ENCODE assay signal across 16 cellular contexts in the genomic region with DNA sequence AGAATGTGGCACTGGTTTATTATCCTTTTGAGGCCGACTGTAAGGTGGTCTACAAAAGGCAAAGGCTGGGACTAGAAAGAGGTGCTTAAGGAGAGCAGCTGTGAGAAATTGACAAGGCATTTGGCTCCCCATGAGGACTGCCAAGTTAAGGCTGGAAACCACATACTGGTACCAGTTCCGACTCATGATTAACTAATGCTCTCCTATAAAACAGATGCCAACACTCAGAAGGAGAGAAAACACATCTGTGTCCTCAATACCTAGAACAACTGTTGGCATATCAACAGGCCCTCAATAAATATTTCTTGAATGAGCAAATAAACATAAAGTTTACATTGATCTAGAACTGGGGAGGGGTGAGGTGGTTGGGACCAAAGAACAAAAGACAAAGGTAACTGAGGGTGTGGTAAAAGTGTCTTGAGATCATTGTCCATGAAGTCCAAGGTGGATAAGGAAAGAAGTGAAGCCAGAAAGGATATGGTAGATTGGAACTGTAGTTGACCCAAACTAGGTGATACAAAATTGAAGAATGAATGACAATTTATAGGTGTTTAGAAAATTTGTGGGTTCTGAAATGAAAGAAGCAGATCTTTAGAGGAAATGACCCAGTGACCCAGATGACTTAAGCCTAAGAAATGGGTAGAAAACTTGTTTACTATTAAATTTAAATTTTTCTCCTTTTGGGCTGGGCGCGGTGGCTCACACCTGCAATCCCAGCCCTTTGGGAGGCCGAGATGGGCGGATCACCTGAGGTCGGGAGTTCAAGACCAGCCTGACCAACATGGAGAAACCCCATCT. TPM values are rescaled to one million over a fixed set of nuclear protein-coding genes. Genes with fewer than 3 reads are reported as not detected.
A peak's percentile ranks its signal among the peaks of the same experiment; 100 is the strongest.
DNase-seq lines count a peak whose midpoint lies in the region; ATAC-seq and TF ChIP-seq lines count a peak whose summit lies in the region.
"Had no signal": no experiment of that assay in that cellular context is flagged by ENCODE, and none has a peak within 500 bp of the region (broad histone marks: within the 10 kb centered on the region; RNA-seq: fewer than 3 reads in every experiment).

No MANE protein-coding gene starts in this region.

- peaks cover 0 to 28% (median 6%) of the 10 kb centered on the region in 3 donors for H3K36me3 Mint-ChIP-seq in CD8-positive, alpha-beta memory T cell

- peaks cover 14 to 19% (median 15%) of the 10 kb centered on the region in 3 donors for H3K4me1 Mint-ChIP-seq in CD8-positive, alpha-beta memory T cell

- POLR2A ChIA-PET in CD8-positive, alpha-beta memory T cell (lab: Charles Lee) = no interaction called here

- peak overlapping the region in 6 of 8 donors; percentile 80 to 97 (median 89) for H3K27ac Mint-ChIP-seq in CD8-positive, alpha-beta memory T cell

- no peaks in the 10 kb centered on the region for H3K27me3 Mint-ChIP-seq in CD8-positive, alpha-beta memory T cell

- H3K4me3 ChIP-seq in CD8-positive, alpha-beta memory T cell (ENCODE audit: low read length) = no peak overlapping the region
- H3K4me3 ChIP-seq in MG63 = no peak overlapping the region
- H3K4me3 ChIP-seq in effector memory CD4-positive, alpha-beta T cell (ENCODE audit: insufficient read depth, low read depth, low read length, poor library complexity, severe bottlenecking) = no peak overlapping the region

- DNase-seq in CD8-positive, alpha-beta memory T cell = no peak
- DNase-seq in MG63 (peak; percentile 49), myocyte (ENCODE audit: low read depth) (peak; percentile 34), GM13977 (ENCODE audit: low spot score) (no peak)
- DNase-seq in effector memory CD4-positive, alpha-beta T cell = peak in 1 of 3 donors; percentile 19
- no peak for DNase-seq in activated CD4-positive, alpha-beta T cell treated with anti-CD3 and anti-CD28 coated beads for 4 hours
- DNase-seq: activated CD4-positive, alpha-beta T cell treated with anti-CD3 and anti-CD28 coated beads for 1 hour; aorta; dermis blood vessel endothelial cell; NCI-H1092 treated with DMSO at 0.1 percent for 48 hours; NCI-H2227 treated with DMSO at 0.1 percent for 48 hours; stimulated activated CD4-positive, alpha-beta T cell treated with anti-CD3 and anti-CD28 coated beads, Interleukin-4, amount 100 ng/mL, for 4 hours; stimulated activated naive CD8-positive, alpha-beta T cell treated with anti-CD3 and anti-CD28 coated beads, Interleukin-15, Interleukin-2, amounts not matched to agents 100 U/mL and 50 U/mL, for 24 hours; SW 1271 had no signal

- no peaks in the 10 kb centered on the region for H3K4me1 ChIP-seq in CD8-positive, alpha-beta memory T cell (ENCODE audit: insufficient read depth, low read length)
- H3K4me1 ChIP-seq in effector memory CD4-positive, alpha-beta T cell (ENCODE audit: control insufficient read depth, insufficient read depth, low read length, poor library complexity, severe bottlenecking) = no peaks in the 10 kb centered on the region

- no peak for ATAC-seq in HG02852 (IDR thresholded peaks at IDR 0.05; ENCODE audit: unreplicated experiment)
- ATAC-seq in HG03457 (IDR thresholded peaks at IDR 0.05; ENCODE audit: unreplicated experiment) = no peak
- ATAC-seq: stimulated activated naive CD8-positive, alpha-beta T cell treated with anti-CD3 and anti-CD28 coated beads, Interleukin-15, Interleukin-2, amounts not matched to agents 100 U/mL and 50 U/mL, for 24 hours had no signal

- in situ Hi-C loops in GM13977 (cut with MboI; ENCODE audit: low pct_unique_long_range_greater_than_20kb, low sequenced_read_pairs, unreplicated experiment) = no loop called here

- H3K27ac ChIP-seq in CD8-positive, alpha-beta memory T cell (ENCODE audit: low read depth, low read length) = no peak overlapping the region
- peak overlapping the region; percentile 15 for H3K27ac ChIP-seq in effector memory CD4-positive, alpha-beta T cell (ENCODE audit: insufficient read depth, low read length, poor library complexity, severe bottlenecking)

- H3K4me3 Mint-ChIP-seq in CD8-positive, alpha-beta memory T cell = peak overlapping the region in 4 of 7 donors; percentile 26 to 61 (median 42)

- H3K36me3 ChIP-seq in CD8-positive, alpha-beta memory T cell (ENCODE audit: insufficient read depth, low read length) = no peaks in the 10 kb centered on the region
- peaks cover 10% of the 10 kb centered on the region for H3K36me3 ChIP-seq in MG63
- H3K36me3 ChIP-seq in effector memory CD4-positive, alpha-beta T cell (ENCODE audit: control insufficient read depth, insufficient read depth, low read length) = no peaks in the 10 kb centered on the region

- CTCF ChIA-PET in CD8-positive, alpha-beta memory T cell (lab: Charles Lee) = interaction anchor here (1.8 kb wide), 1 partner anchor 17 kb away, joined by 5 read pairs; the partner anchor contains the start of gene MCL1

- no peak for TF ChIP-seq CTCF in GM13977 (IDR thresholded peaks at IDR 0.05; ENCODE audit: extremely low read depth, insufficient read depth, missing control alignments)

- H3K9me3 Mint-ChIP-seq in CD8-positive, alpha-beta memory T cell = no peaks in the 10 kb centered on the region

- H3K27me3 ChIP-seq in CD8-positive, alpha-beta memory T cell (ENCODE audit: insufficient read depth, low read length, poor library complexity, severe bottlenecking) = no peaks in the 10 kb centered on the region
- H3K27me3 ChIP-seq in MG63 = no peaks in the 10 kb centered on the region
- H3K27me3 ChIP-seq in effector memory CD4-positive, alpha-beta T cell (replicated peaks; ENCODE audit: control insufficient read depth, insufficient read depth, low read length, poor library complexity, severe bottlenecking) = no peaks in the 10 kb centered on the region

- H3K9me3 ChIP-seq in CD8-positive, alpha-beta memory T cell (ENCODE audit: low read length) = no peaks in the 10 kb centered on the region
- no peaks in the 10 kb centered on the region for H3K9me3 ChIP-seq in MG63
- no peaks in the 10 kb centered on the region for H3K9me3 ChIP-seq in effector memory CD4-positive, alpha-beta T cell (ENCODE audit: control insufficient read depth, low read length)

RNA-seq across cellular contexts. Expression of gene MCL1, which starts 16.9 kb away (rescaled TPM):
- 100 to 1,000 TPM; 211 to 216 TPM for total RNA-seq in CD8-positive, alpha-beta memory T cell
- polyA plus RNA-seq in CD8-positive, alpha-beta memory T cell = 168 TPM
- total RNA-seq in MG63 (2014; rRNA removed; shearing (Covaris generic); ENCODE audit: low replicate concordance) = 148 and 184 TPM in 2 replicates
- 162 and 186 TPM in 2 replicates for total RNA-seq in myocyte
- 93.5 TPM for polyA plus RNA-seq in myocyte (2012)

RNA-seq across cellular contexts. Expression of gene ENSA, which starts 33.1 kb away (rescaled TPM):
- total RNA-seq in CD8-positive, alpha-beta memory T cell = 100 to 1,000 TPM; 249 to 252 TPM
- polyA plus RNA-seq in CD8-positive, alpha-beta memory T cell = 72.5 TPM
- 172 and 256 TPM in 2 replicates for total RNA-seq in MG63 (2014; rRNA removed; shearing (Covaris generic); ENCODE audit: low replicate concordance)
- total RNA-seq in myocyte = 86.7 and 116 TPM in 2 replicates
- polyA plus RNA-seq in myocyte (2012) = 81.1 TPM

RNA-seq across cellular contexts. Expression of gene ADAMTSL4, which starts 47.1 kb away (rescaled TPM):
- total RNA-seq in CD8-positive, alpha-beta memory T cell = under 1 TPM; 0.22 to 0.31 TPM
- polyA plus RNA-seq in CD8-positive, alpha-beta memory T cell = not detected
- total RNA-seq in MG63 (2014; rRNA removed; shearing (Covaris generic); ENCODE audit: low replicate concordance) = 3.3 and 3.5 TPM in 2 replicates
- 10.9 and 16.2 TPM in 2 replicates for total RNA-seq in myocyte
- 42.7 TPM for polyA plus RNA-seq in myocyte (2012)

Comparison
In these comparisons a context has a peak if more than half of its experiments do, and no peak if none do; other contexts are left out.
1. DNase-seq: peak in MG63 (single experiment) and myocyte (single experiment); none in CD8-positive, alpha-beta memory T cell (0 of 5), activated CD4-positive, alpha-beta T cell treated with anti-CD3 and anti-CD28 coated beads for 4 hours (0 of 2) and GM13977 (single experiment).